ENCODE assay signal across 23 cellular contexts in the genomic region with DNA sequence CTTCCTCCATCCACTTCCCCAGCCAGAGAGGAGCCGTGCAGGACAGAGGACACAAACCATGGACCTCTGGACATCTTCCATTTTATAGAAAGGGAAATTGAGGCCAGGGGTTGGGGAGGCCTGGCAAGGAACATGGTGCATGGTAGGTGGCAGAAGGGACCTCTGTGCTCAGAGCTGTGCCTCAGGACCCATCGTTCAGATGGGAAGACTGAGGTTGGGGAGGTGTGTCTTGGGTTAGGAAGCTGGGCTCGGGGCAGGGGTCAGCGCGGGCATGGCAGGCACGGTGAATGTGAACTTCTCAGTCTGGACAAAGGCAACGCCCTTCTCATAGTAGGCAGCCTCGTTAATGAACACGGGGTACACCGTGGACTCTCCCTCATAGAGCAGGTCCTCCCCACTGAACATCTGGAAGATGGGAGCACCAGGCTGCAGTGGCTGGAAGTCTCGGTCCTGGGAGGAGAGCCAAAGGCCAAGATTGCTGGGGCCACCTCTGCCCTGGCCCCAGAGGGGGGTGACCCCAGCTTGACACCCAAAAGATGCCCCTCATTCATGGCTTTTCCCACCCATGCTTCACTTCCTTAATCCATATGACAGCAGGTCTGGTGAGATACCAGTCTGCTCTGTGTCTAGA. TPM values are rescaled to one million over a fixed set of nuclear protein-coding genes. Genes with fewer than 3 reads are reported as not detected.
DNase-seq lines count a peak whose midpoint lies in the region; ATAC-seq, FAIRE-seq and TF ChIP-seq lines count a peak whose summit lies in the region.
"Had no signal": no experiment of that assay in that cellular context is flagged by ENCODE, and none has a peak within 500 bp of the region (broad histone marks: within the 10 kb centered on the region; RNA-seq: fewer than 3 reads in every experiment).

No MANE protein-coding gene starts in this region.

- BruUV-seq in mammary epithelial cell (replicated peaks; lab: Mats Ljungman, UMichigan), result no TSS peak

- TF ChIP-seq POLR2A in GM12891 (IDR thresholded peaks at IDR 0.05; ENCODE audit: low read depth, low read length) (no peak), sigmoid colon (IDR thresholded peaks at IDR 0.05) (no peak)

- H3K4me2 ChIP-seq in mammary epithelial cell (ENCODE audit: insufficient read depth, low read depth, low read length), result no peak overlapping the region

- peaks cover 0 to 22% (median 9%) of the 10 kb centered on the region in 4 donors for H3K4me1 Mint-ChIP-seq in CD4-positive, CD25-positive, alpha-beta regulatory T cell

- no peak overlapping the region for H3K27ac ChIP-seq in CD4-positive, CD25-positive, alpha-beta regulatory T cell (ENCODE audit: insufficient read depth, low read length, poor library complexity, severe bottlenecking)
- H3K27ac ChIP-seq in kidney (ENCODE audit: low read depth in 2 of 2, low read length in 2 of 2), result no peak overlapping the region
- no peak overlapping the region for H3K27ac ChIP-seq in sigmoid colon
- no peak overlapping the region for H3K27ac ChIP-seq in mammary epithelial cell (ENCODE audit: insufficient read depth, low read depth, low read length)
- H3K27ac ChIP-seq: RWPE1, SK-N-MC had no signal

- dilution Hi-C loops in mammary epithelial cell (cut with HindIII; ENCODE audit: low sequenced_read_pairs), result no loop called here

- H3K9ac ChIP-seq in kidney (ENCODE audit: low read length in 2 of 2) (no peak overlapping the region), mammary epithelial cell (ENCODE audit: insufficient read depth, low read length) (no peak overlapping the region)

- H3K27me3 ChIP-seq in CD4-positive, CD25-positive, alpha-beta regulatory T cell (ENCODE audit: control insufficient read depth, insufficient read depth, low read length), result no peaks in the 10 kb centered on the region
- peaks cover 0 to 11% (median 0%) of the 10 kb centered on the region in 3 donors for H3K27me3 ChIP-seq in sigmoid colon
- H3K27me3 ChIP-seq in mammary epithelial cell (ENCODE audit: insufficient read depth, low read length), result no peaks in the 10 kb centered on the region
- peaks cover 7% of the 10 kb centered on the region for H3K27me3 ChIP-seq in BE2C

- peak overlapping the region; percentile 20 to 58 (median 34) for H3K27ac Mint-ChIP-seq in CD4-positive, CD25-positive, alpha-beta regulatory T cell
- H3K27ac Mint-ChIP-seq: CD14-positive monocyte had no signal

- intact Hi-C loops in kidney (cut with DNase I) (no loop called here), sigmoid colon (cut with DNase I) (no loop called here), mammary epithelial cell (cut with micrococcal nuclease) (loop anchor here (10.0 kb wide), 1 partner anchor 152 kb away; no protein-coding TSS in a partner anchor)

- no peak for TF ChIP-seq EP300 in sigmoid colon (IDR thresholded peaks at IDR 0.05)

- TF ChIP-seq CTCF in kidney (IDR thresholded peaks at IDR 0.05; ENCODE audit: borderline replicate concordance, extremely low read depth, insufficient read depth), result no peak
- TF ChIP-seq CTCF in sigmoid colon (IDR thresholded peaks at IDR 0.05), result no peak
- TF ChIP-seq CTCF in mammary epithelial cell (conservative IDR thresholded peaks at IDR 0.05 in 1 of 2, IDR thresholded peaks at IDR 0.05 in 1 of 2; ENCODE audit: extremely low read depth in 1 of 2, insufficient read depth in 1 of 2, low read depth in 1 of 2, low read length in 2 of 2), result no peak
- no peak for TF ChIP-seq CTCF in BE2C (IDR thresholded peaks at IDR 0.05; ENCODE audit: low read depth, low read length)

- H3K9me3 ChIP-seq in CD4-positive, CD25-positive, alpha-beta regulatory T cell (ENCODE audit: control insufficient read depth in 2 of 2, low read length in 2 of 2), result no peaks in the 10 kb centered on the region
- no peaks in the 10 kb centered on the region for H3K9me3 ChIP-seq in kidney (ENCODE audit: control insufficient read depth in 1 of 2, low read length in 2 of 2)
- H3K9me3 ChIP-seq in sigmoid colon, result no peaks in the 10 kb centered on the region
- no peaks in the 10 kb centered on the region for H3K9me3 ChIP-seq in mammary epithelial cell (replicated peaks; ENCODE audit: insufficient read depth, low read length)
- H3K9me3 ChIP-seq in BE2C, result no peaks in the 10 kb centered on the region
- H3K9me3 ChIP-seq: MG63 had no signal

- H3K4me3 ChIP-seq in CD4-positive, CD25-positive, alpha-beta regulatory T cell (ENCODE audit: low read depth, low read length), result no peak overlapping the region
- H3K4me3 ChIP-seq in kidney (ENCODE audit: low read length in 2 of 2) (no peak overlapping the region), sigmoid colon (no peak overlapping the region), mammary epithelial cell (replicated peaks in 1 of 3; ENCODE audit: insufficient read depth in 1 of 3, low read depth in 2 of 3, low read length in 3 of 3) (no peak overlapping the region), BE2C (ENCODE audit: low read depth, low read length) (no peak overlapping the region)
- H3K4me3 ChIP-seq: MG63, SK-N-MC had no signal

- no peak overlapping the region for H2AFZ ChIP-seq in mammary epithelial cell (ENCODE audit: low read depth, low read length)

- H3K4me3 Mint-ChIP-seq in CD4-positive, CD25-positive, alpha-beta regulatory T cell, result no peak overlapping the region
- H3K4me3 Mint-ChIP-seq: CD14-positive monocyte had no signal

- H3K4me1 ChIP-seq in CD4-positive, CD25-positive, alpha-beta regulatory T cell (ENCODE audit: control insufficient read depth, insufficient read depth, low read length, poor library complexity, severe bottlenecking), result peaks cover 16% of the 10 kb centered on the region
- H3K4me1 ChIP-seq in kidney (ENCODE audit: control insufficient read depth in 1 of 2, insufficient read depth in 1 of 2, low read depth in 1 of 2, low read length in 2 of 2) (peaks cover 6 to 11% of the 10 kb centered on the region in 2 donors), sigmoid colon (no peaks in the 10 kb centered on the region), mammary epithelial cell (ENCODE audit: insufficient read depth, low read length) (no peaks in the 10 kb centered on the region), BE2C (no peaks in the 10 kb centered on the region)

- H3K27me3 Mint-ChIP-seq in CD4-positive, CD25-positive, alpha-beta regulatory T cell, result peaks cover 4% of the 10 kb centered on the region

- no peak for ATAC-seq in CD4-positive, CD25-positive, alpha-beta regulatory T cell (ENCODE audit: low read depth in 2 of 2)
- no peak for ATAC-seq in HG02884 (IDR thresholded peaks at IDR 0.05; ENCODE audit: unreplicated experiment)
- ATAC-seq: Panc1 had no signal

- no peaks in the 10 kb centered on the region for H3K36me3 ChIP-seq in CD4-positive, CD25-positive, alpha-beta regulatory T cell (ENCODE audit: control insufficient read depth, insufficient read depth, low read length)
- H3K36me3 ChIP-seq in kidney (ENCODE audit: control insufficient read depth in 1 of 2, insufficient read depth in 2 of 2, low read length in 2 of 2) (no peaks in the 10 kb centered on the region), sigmoid colon (no peaks in the 10 kb centered on the region), mammary epithelial cell (ENCODE audit: insufficient read depth, low read length) (no peaks in the 10 kb centered on the region), BE2C (no peaks in the 10 kb centered on the region)
- H3K36me3 ChIP-seq: MG63 had no signal

- no peaks in the 10 kb centered on the region for H3K36me3 Mint-ChIP-seq in CD4-positive, CD25-positive, alpha-beta regulatory T cell
- H3K36me3 Mint-ChIP-seq: CD14-positive monocyte had no signal

- 92 to 93% methylated on average over 11 of the region's 11 CpGs for WGBS in sigmoid colon, 2 donors
- WGBS in mammary epithelial cell (ENCODE audit: low coverage, missing lambda C conversion rate), result 97% methylated on average over 9 of the region's 11 CpGs

- no peaks in the 10 kb centered on the region for H3K9me3 Mint-ChIP-seq in CD4-positive, CD25-positive, alpha-beta regulatory T cell

- no peak for DNase-seq in CD4-positive, CD25-positive, alpha-beta regulatory T cell
- DNase-seq in GM12891 (ENCODE audit: insufficient read length, low spot score) (no peak), kidney (peak; percentile 43), sigmoid colon (peak; percentile 19), mammary epithelial cell (no peak), BE2C (no peak)
- DNase-seq: DMS153, DND-41, KG1, MG63, NCI-H2029, NCI-H526 treated with DMSO at 0.1 percent for 48 hours, SHP77 treated with DMSO at 0.1 percent for 48 hours had no signal

- FAIRE-seq in GM12891 (lab: Jason Lieb, UNC) (no peak), kidney (lab: Jason Lieb, UNC) (no peak)
- FAIRE-seq: GM18507, H54 had no signal

- H4K20me1 ChIP-seq in mammary epithelial cell (ENCODE audit: insufficient read depth, low read length), result no peaks in the 10 kb centered on the region

- in situ Hi-C loops in mammary epithelial cell (cut with MboI; ENCODE audit: low sequenced_read_pairs in 2 of 2), result no loop called here

- no peaks in the 10 kb centered on the region for H3K79me2 ChIP-seq in mammary epithelial cell (ENCODE audit: insufficient read depth, low read length)

- CTCF ChIA-PET in mammary epithelial cell (lab: Charles Lee; ENCODE audit: low non-redundant PET), result no interaction called here

RNA-seq across cellular contexts. Expression of a gene that starts 3.0 kb away (rescaled TPM):
- not detected for total RNA-seq in CD4-positive, CD25-positive, alpha-beta regulatory T cell
- not detected for polyA plus RNA-seq in CD4-positive, CD25-positive, alpha-beta regulatory T cell
- polyA plus RNA-seq in GM12891 (2012; ENCODE audit: low read depth, missing spikeins), result not detected
- total RNA-seq in kidney, result not detected
- not detected for polyA plus RNA-seq in kidney (ENCODE audit: insufficient read depth, low read depth, low replicate concordance)
- not detected for total RNA-seq in sigmoid colon
- 100 to 1,000 TPM in 1 of 3 donors, 10 to 100 TPM in 2; 15.8 to 109 (median 60.6) TPM for polyA plus RNA-seq in sigmoid colon
- not detected for total RNA-seq in mammary epithelial cell
- polyA plus RNA-seq in mammary epithelial cell, result not detected
- polyA minus RNA-seq in mammary epithelial cell, result not detected
- polyA plus RNA-seq in BE2C (2012; ENCODE audit: insufficient read depth, insufficient read length, low read depth), result not detected
- total RNA-seq: A673, HT1080, NCI-H460 had no signal
- polyA plus RNA-seq: CD14-positive monocyte had no signal

RNA-seq across cellular contexts. Expression of a gene that starts 7.9 kb away (rescaled TPM):
- total RNA-seq in CD4-positive, CD25-positive, alpha-beta regulatory T cell, result 0.57 TPM
- 1 to 10 TPM in 1 of 4 donors, under 1 TPM in 2, not detected in 1; 0.37 to 1.1 (median 0.59) TPM for polyA plus RNA-seq in CD4-positive, CD25-positive, alpha-beta regulatory T cell
- 0.53 TPM for polyA plus RNA-seq in GM12891 (2012; ENCODE audit: low read depth, missing spikeins)
- total RNA-seq in kidney (7.7 TPM), sigmoid colon (not detected), mammary epithelial cell (under 1 TPM in 1 of 2 donors, not detected in 1; 0.24 TPM)
- polyA plus RNA-seq in kidney (ENCODE audit: insufficient read depth, low read depth, low replicate concordance) (111 TPM), sigmoid colon (10 to 100 TPM; 12.4 to 16.6 (median 16.2) TPM), mammary epithelial cell (0.08 TPM)
- polyA minus RNA-seq in mammary epithelial cell, result not detected
- not detected for polyA plus RNA-seq in BE2C (2012; ENCODE audit: insufficient read depth, insufficient read length, low read depth)
- total RNA-seq: A673, HT1080, NCI-H460 had no signal

RNA-seq across cellular contexts. Expression of a gene that starts 12.9 kb away (rescaled TPM):
- total RNA-seq in CD4-positive, CD25-positive, alpha-beta regulatory T cell, result 1.9 TPM
- polyA plus RNA-seq in CD4-positive, CD25-positive, alpha-beta regulatory T cell, result 1 to 10 TPM; 1.2 to 3.7 (median 2.6) TPM
- polyA plus RNA-seq in GM12891 (2012; ENCODE audit: low read depth, missing spikeins), result 5.8 TPM
- total RNA-seq in kidney (11.9 TPM), sigmoid colon (10 to 100 TPM in 1 of 4 donors, 1 to 10 TPM in 3; 3.6 to 10.9 (median 7.0) TPM), mammary epithelial cell (10 to 100 TPM in 1 of 2 donors, 1 to 10 TPM in 1; 4.2 to 13.4 TPM)
- polyA plus RNA-seq in kidney (ENCODE audit: insufficient read depth, low read depth, low replicate concordance) (57.0 TPM), sigmoid colon (10 to 100 TPM; 29.6 to 63.1 (median 51.1) TPM), mammary epithelial cell (4.8 TPM)
- polyA minus RNA-seq in mammary epithelial cell, result not detected
- 1.2 TPM for polyA plus RNA-seq in BE2C (2012; ENCODE audit: insufficient read depth, insufficient read length, low read depth)

RNA-seq across cellular contexts. Expression of a gene that starts 31.8 kb away (rescaled TPM):
- total RNA-seq in CD4-positive, CD25-positive, alpha-beta regulatory T cell, result not detected
- polyA plus RNA-seq in CD4-positive, CD25-positive, alpha-beta regulatory T cell, result not detected
- not detected for polyA plus RNA-seq in GM12891 (2012; ENCODE audit: low read depth, missing spikeins)
- total RNA-seq in kidney (1.6 TPM), sigmoid colon (not detected), mammary epithelial cell (1 to 10 TPM in 1 of 2 donors, under 1 TPM in 1; 0.17 to 1.1 TPM)
- polyA plus RNA-seq in kidney (ENCODE audit: insufficient read depth, low read depth, low replicate concordance) (2.1 TPM), sigmoid colon (under 1 TPM in 1 of 3 donors, not detected in 2; 0.38 TPM), mammary epithelial cell (0.65 TPM)
- polyA minus RNA-seq in mammary epithelial cell, result not detected
- not detected for polyA plus RNA-seq in BE2C (2012; ENCODE audit: insufficient read depth, insufficient read length, low read depth)
- total RNA-seq: A673, HT1080, NCI-H460 had no signal
- polyA plus RNA-seq: CD14-positive monocyte had no signal

RNA-seq across cellular contexts. Expression of a gene that starts 35.9 kb away (rescaled TPM):
- total RNA-seq in CD4-positive, CD25-positive, alpha-beta regulatory T cell, result 204 TPM
- 100 to 1,000 TPM; 101 to 128 (median 113) TPM for polyA plus RNA-seq in CD4-positive, CD25-positive, alpha-beta regulatory T cell
- 214 TPM for polyA plus RNA-seq in GM12891 (2012; ENCODE audit: low read depth, missing spikeins)
- 191 TPM for total RNA-seq in kidney
- 395 TPM for polyA plus RNA-seq in kidney (ENCODE audit: insufficient read depth, low read depth, low replicate concordance)
- total RNA-seq in sigmoid colon, result 100 to 1,000 TPM; 152 to 286 (median 203) TPM
- 100 to 1,000 TPM; 169 to 268 (median 254) TPM for polyA plus RNA-seq in sigmoid colon
- total RNA-seq in mammary epithelial cell, result 100 to 1,000 TPM; 144 to 163 TPM
- 125 TPM for polyA plus RNA-seq in mammary epithelial cell
- 72.1 TPM for polyA minus RNA-seq in mammary epithelial cell
- polyA plus RNA-seq in BE2C (2012; ENCODE audit: insufficient read depth, insufficient read length, low read depth), result 1,032 TPM

Comparison
In these comparisons a context has a peak if more than half of its experiments do, and no peak if none do; other contexts are left out.
1. DNase-seq: peak in kidney (single experiment) and sigmoid colon (single experiment); none in CD4-positive, CD25-positive, alpha-beta regulatory T cell (0 of 3), GM12891 (single experiment), mammary epithelial cell (single experiment) and BE2C (single experiment).